8 cellular contexts compared by ENCODE assay signal in genomic region chr1:244319283-244320132, GRCh38.
DNase-seq lines count a peak whose midpoint lies in the region; ATAC-seq and TF ChIP-seq lines count a peak whose summit lies in the region.

No MANE protein-coding gene starts in this region.

- TF ChIP-seq CTCF in heart left ventricle (IDR thresholded peaks at IDR 0.05) (no peak), OCI-LY7 (conservative IDR thresholded peaks at IDR 0.05; ENCODE audit: low read length) (no peak), astrocyte of the spinal cord (IDR thresholded peaks at IDR 0.05; ENCODE audit: low read depth, low read length) (no peak), neutrophil (IDR thresholded peaks at IDR 0.05) (peak; percentile 15)

- no peaks in the 10 kb centered on the region for H3K79me2 ChIP-seq in OCI-LY7 (ENCODE audit: insufficient read depth, low read depth, low read length)

- POLR2A ChIA-PET in OCI-LY7 (lab: Charles Lee): no interaction called here

- H3K4me3 ChIP-seq in heart left ventricle: peak overlapping the region in 1 of 12 donors; percentile 19
- no peak overlapping the region for H3K4me3 ChIP-seq in OCI-LY7 (ENCODE audit: low read depth, low read length, poor library complexity, severe bottlenecking)
- no peak overlapping the region for H3K4me3 ChIP-seq in astrocyte of the spinal cord (ENCODE audit: low read depth, low read length)
- peak overlapping the region; percentile 54 to 59 for H3K4me3 ChIP-seq in neutrophil (ENCODE audit: low read depth in 1 of 2, low read length in 1 of 2)

- in situ Hi-C loops in astrocyte of the spinal cord (cut with HindIII; ENCODE audit: low sequenced_read_pairs): no loop called here

- DNase-seq in heart left ventricle: no peak
- DNase-seq in cardiac septum (ENCODE audit: low spot score): no peak
- DNase-seq in OCI-LY7 (ENCODE audit: low spot score): peak; percentile 7
- DNase-seq in astrocyte of the spinal cord (ENCODE audit: low read depth, low spot score): peak; percentile 82
- no peak for DNase-seq in NCI-H2107 treated with DMSO at 0.1 percent for 48 hours (lab: John Stamatoyannopoulos, UW; ENCODE audit: unreplicated experiment)
- no peak for DNase-seq in COLO668 (lab: John Stamatoyannopoulos, UW; ENCODE audit: unreplicated experiment)

- peak overlapping the region; percentile 18; the same call in 1 of the 2 replicates for H3K4me2 ChIP-seq in OCI-LY7 (ENCODE audit: low read length)

- no peak for TF ChIP-seq POLR2A in heart left ventricle (IDR thresholded peaks at IDR 0.05)

- no peaks in the 10 kb centered on the region for H3K9me2 ChIP-seq in OCI-LY7 (ENCODE audit: insufficient read depth, low read length)

- H3K27ac ChIP-seq in heart left ventricle (peak overlapping the region in 2 of 12 donors; percentile 1 to 88), OCI-LY7 (ENCODE audit: low read depth, low read length, poor library complexity, severe bottlenecking) (no peak overlapping the region), neutrophil (peak overlapping the region; percentile 100)

- ATAC-seq in heart left ventricle (peak in 3 of 4 donors; percentile 60 to 74 (median 62)), HG02884 (IDR thresholded peaks at IDR 0.05; ENCODE audit: unreplicated experiment) (peak; percentile 70)

- H3K36me3 ChIP-seq in heart left ventricle (no peaks in the 10 kb centered on the region), OCI-LY7 (ENCODE audit: insufficient read depth, low read length) (no peaks in the 10 kb centered on the region), neutrophil (no peaks in the 10 kb centered on the region)

- H3K4me1 ChIP-seq in heart left ventricle (peaks cover 0 to 54% (median 2%) of the 10 kb centered on the region in 12 donors), OCI-LY7 (ENCODE audit: insufficient read depth, low read length, poor library complexity, severe bottlenecking) (peaks cover 5% of the 10 kb centered on the region), neutrophil (ENCODE audit: control insufficient read depth in 1 of 2, insufficient read depth in 1 of 2, low read depth in 1 of 2, low read length in 1 of 2) (peaks cover 70 to 75% of the 10 kb centered on the region in 2 experiments)

- BruUV-seq in OCI-LY7 (replicated peaks; lab: Mats Ljungman, UMichigan): no TSS peak

- no peaks in the 10 kb centered on the region for H3K27me3 ChIP-seq in heart left ventricle
- no peaks in the 10 kb centered on the region for H3K27me3 ChIP-seq in neutrophil

- whole genome bisulfite sequencing in heart left ventricle, 4 donors: 75 to 83% (median 78%) methylated on average over 9 of the region's 9 CpGs

- CTCF ChIA-PET in OCI-LY7 (lab: Charles Lee; ENCODE audit: unreplicated experiment): no interaction called here

- intact Hi-C loops in heart left ventricle (cut with DNase I) (no loop called here), cardiac septum (cut with DNase I) (no loop called here), OCI-LY7 (cut with micrococcal nuclease; ENCODE audit: unreplicated experiment) (no loop called here)

- H2AFZ ChIP-seq in OCI-LY7 (ENCODE audit: low read length): peak overlapping the region; percentile 79

- H3K9me3 ChIP-seq in heart left ventricle (peaks cover 0 to 3% (median 0%) of the 10 kb centered on the region in 12 donors), OCI-LY7 (ENCODE audit: low read length) (no peaks in the 10 kb centered on the region), neutrophil (no peaks in the 10 kb centered on the region)

- no peaks in the 10 kb centered on the region for H4K20me1 ChIP-seq in OCI-LY7 (ENCODE audit: insufficient read depth, low read length)

Comparison
In these comparisons a context has a peak if more than half of its experiments do, and no peak if none do; other contexts are left out.
1. DNase-seq: peak in OCI-LY7 (single experiment) and astrocyte of the spinal cord (single experiment); none in heart left ventricle (0 of 5), cardiac septum (single experiment), NCI-H2107 treated with DMSO at 0.1 percent for 48 hours (single experiment) and COLO668 (single experiment).
2. H3K4me3 ChIP-seq: peak in neutrophil (2 of 2); none in OCI-LY7 (single experiment) and astrocyte of the spinal cord (single experiment).